Comparison of ENCODE assay signal across 8 cellular contexts in the genomic region with DNA sequence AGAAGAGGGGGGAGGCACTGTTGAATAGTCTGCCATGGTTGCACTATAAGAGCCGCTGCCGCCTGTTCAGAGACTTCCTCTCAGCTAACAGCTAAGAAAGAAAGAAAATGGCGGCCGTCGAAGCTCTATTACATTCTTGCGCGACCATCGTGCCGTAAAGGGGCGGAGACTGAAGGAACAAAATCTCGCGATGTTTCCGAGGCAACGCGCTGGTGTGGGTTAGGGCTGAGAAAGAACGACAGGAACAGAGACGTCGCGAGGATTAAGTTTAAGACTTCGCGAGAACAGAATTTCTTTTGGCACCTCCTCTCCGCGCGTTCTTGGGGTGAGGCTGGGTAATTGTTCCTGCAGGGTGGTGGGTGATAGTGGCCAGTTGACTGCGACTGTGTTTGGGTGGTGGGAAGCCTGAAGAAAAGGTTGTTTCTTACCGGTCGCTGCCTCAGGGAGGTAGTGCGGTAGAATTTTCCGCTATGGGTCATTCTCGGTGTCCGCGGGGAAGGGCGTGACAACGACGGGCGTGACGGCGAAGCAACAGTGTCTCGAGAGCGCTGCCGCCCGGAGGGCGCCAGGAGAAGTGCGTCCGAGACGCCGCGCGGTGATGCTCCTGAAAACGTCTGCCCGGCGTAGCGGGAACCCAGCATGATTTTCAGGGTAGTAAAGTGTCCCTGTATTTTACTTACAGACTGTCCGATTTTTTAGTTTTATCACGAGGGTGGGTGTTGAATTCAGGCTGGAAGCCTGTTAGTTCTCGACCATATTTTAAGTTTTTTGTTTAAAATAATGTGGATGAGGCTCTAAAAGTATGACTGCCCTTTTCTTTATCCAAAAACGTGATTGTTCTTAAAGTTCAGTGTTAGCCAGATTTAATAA. TPM values are rescaled to one million over a fixed set of nuclear protein-coding genes. Genes with fewer than 3 reads are reported as not detected.
DNase-seq lines count a peak whose midpoint lies in the region; ATAC-seq, FAIRE-seq and TF ChIP-seq lines count a peak whose summit lies in the region.

FUBP1 (minus strand) TSS at position 104 of the 870 bp plus-strand sequence; CDS start at position 36, 68 bp downstream.

- TF ChIP-seq CTCF in fibroblast of mammary gland (conservative IDR thresholded peaks at IDR 0.05; ENCODE audit: control insufficient read depth, insufficient read depth, low read depth, low read length) = peak; percentile 57
- TF ChIP-seq CTCF in natural killer cell (IDR thresholded peaks at IDR 0.05) = peak; percentile 65

- peaks cover 83% of the 10 kb centered on the region for H3K79me2 ChIP-seq in Karpas-422 (ENCODE audit: low read length)

- H3K27me3 ChIP-seq in Karpas-422 (ENCODE audit: low read length) = no peaks in the 10 kb centered on the region

- peaks cover 39% of the 10 kb centered on the region for H4K20me1 ChIP-seq in Karpas-422 (ENCODE audit: insufficient read depth, low read depth, low read length)

- H3K9me3 ChIP-seq in Karpas-422 (ENCODE audit: low read length) = no peaks in the 10 kb centered on the region

- no peak within 1 kb of the TSS for H3K4me3 Mint-ChIP-seq in natural killer cell

- H3K36me3 ChIP-seq in Karpas-422 (ENCODE audit: insufficient read depth, low read length) = peaks cover 36% of the 10 kb centered on the region

- peak within 1 kb of the TSS; percentile 57 for H2AFZ ChIP-seq in Karpas-422 (ENCODE audit: low read length)

- no peaks in the 10 kb centered on the region for H3K9me3 Mint-ChIP-seq in natural killer cell

- H3K4me2 ChIP-seq in Karpas-422 (ENCODE audit: low read depth, low read length, poor library complexity, severe bottlenecking) = peak within 1 kb of the TSS; percentile 86

- H3K4me1 Mint-ChIP-seq in natural killer cell = peaks cover 28 to 39% of the 10 kb centered on the region in 2 donors

- no peaks in the 10 kb centered on the region for H3K27me3 Mint-ChIP-seq in natural killer cell (ENCODE audit: low read depth in 2 of 2)

- DNase-seq in Daoy (ENCODE audit: low read depth) (peak; percentile 100), Karpas-422 (peak; percentile 100), RCC 7860 (ENCODE audit: low spot score) (peak; percentile 98), activated T-helper 1 cell treated with Interleukin-2 at 50 U/mL for 16 hours (ENCODE audit: low read depth) (peak; percentile 88), fibroblast of mammary gland (ENCODE audit: low read depth) (peak; percentile 100), natural killer cell (peak; percentile 90)
- DNase-seq in stimulated activated naive CD4-positive, alpha-beta T cell treated with Interleukin-2 at 50 U/mL for 16 hours (lab: John Stamatoyannopoulos, UW) = peak; percentile 91

- FAIRE-seq in RCC 7860 (lab: Jason Lieb, UNC) = peak; percentile 90

- ATAC-seq in GM21825 (IDR thresholded peaks at IDR 0.05; ENCODE audit: unreplicated experiment) = peak; percentile 78
- ATAC-seq in natural killer cell = peak; percentile 76 to 89 (median 77)

- H3K4me3 ChIP-seq in Karpas-422 (ENCODE audit: low read length) (peak within 1 kb of the TSS; percentile 85), fibroblast of mammary gland (ENCODE audit: control insufficient read depth, low read depth, low read length) (peak within 1 kb of the TSS; percentile 88)

- H3K27ac ChIP-seq in Karpas-422 (ENCODE audit: low read length) = peak within 1 kb of the TSS; percentile 89

- H3K9ac ChIP-seq in Karpas-422 (ENCODE audit: low read length) = peak within 1 kb of the TSS; percentile 92

- intact Hi-C loops in natural killer cell (cut with micrococcal nuclease) = loop anchor here (1.0 to 2.0 kb wide), 3 partner anchors 25 to 297 kb away; partner anchors contain the start of genes DNAJB4, USP33 and ZZZ3

- no peaks in the 10 kb centered on the region for H3K36me3 Mint-ChIP-seq in natural killer cell

- no peaks in the 10 kb centered on the region for H3K9me2 ChIP-seq in Karpas-422 (replicated peaks; ENCODE audit: insufficient read depth, low read length)

- no peak within 1 kb of the TSS for H3K27ac Mint-ChIP-seq in natural killer cell

- peaks cover 48% of the 10 kb centered on the region for H3K4me1 ChIP-seq in Karpas-422 (ENCODE audit: low read length)

RNA-seq across cellular contexts. Expression of gene FUBP1, which starts in this region (rescaled TPM):
- 96.9 and 104 TPM in 2 replicates for total RNA-seq in Daoy (2014; rRNA removed; shearing (Covaris generic))
- 159 and 214 TPM in 2 replicates for total RNA-seq in Karpas-422 (2014; rRNA removed; shearing (Covaris generic); ENCODE audit: low replicate concordance)
- total RNA-seq in natural killer cell = 100 to 1,000 TPM; 247 to 285 (median 249) TPM

Comparison
In these comparisons a context has a peak if more than half of its experiments do, and no peak if none do; other contexts are left out.
1. Peak in every context shown above with its lines: DNase-seq, ATAC-seq, H3K4me3 ChIP-seq and H3K27ac ChIP-seq.